In the genomic region with DNA sequence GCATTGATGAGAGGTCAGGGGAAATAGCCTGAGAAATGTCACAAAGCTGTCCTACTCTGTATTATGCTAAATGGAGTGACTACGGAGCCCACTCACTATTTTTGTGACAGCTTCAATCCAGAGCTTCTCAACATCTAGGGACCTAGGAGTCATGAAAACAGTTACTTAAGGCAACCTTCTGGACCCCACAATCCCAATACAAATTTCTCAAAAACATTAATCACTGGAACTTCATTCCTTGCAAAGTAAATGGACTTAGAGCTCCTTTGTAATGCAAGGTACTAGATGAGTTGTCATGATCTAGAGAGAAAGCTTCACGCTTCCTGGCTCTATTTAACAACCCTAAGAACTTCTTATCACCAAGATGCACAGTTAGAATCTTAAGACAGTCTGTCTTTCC, we compare ENCODE assay signal across 1 cellular context.
TF ChIP-seq lines count a peak whose summit lies in the region.

No MANE protein-coding gene starts in this region.

TF ChIP-seq in H1, 55 proteins besides CTCF, POLR2A, EP300 and RAD21:
- TF ChIP-seq CHD2 (IDR thresholded peaks at IDR 0.05; ENCODE audit: low read length) = no peak
